ENCODE assay signal across 9 cellular contexts in the genomic region with DNA sequence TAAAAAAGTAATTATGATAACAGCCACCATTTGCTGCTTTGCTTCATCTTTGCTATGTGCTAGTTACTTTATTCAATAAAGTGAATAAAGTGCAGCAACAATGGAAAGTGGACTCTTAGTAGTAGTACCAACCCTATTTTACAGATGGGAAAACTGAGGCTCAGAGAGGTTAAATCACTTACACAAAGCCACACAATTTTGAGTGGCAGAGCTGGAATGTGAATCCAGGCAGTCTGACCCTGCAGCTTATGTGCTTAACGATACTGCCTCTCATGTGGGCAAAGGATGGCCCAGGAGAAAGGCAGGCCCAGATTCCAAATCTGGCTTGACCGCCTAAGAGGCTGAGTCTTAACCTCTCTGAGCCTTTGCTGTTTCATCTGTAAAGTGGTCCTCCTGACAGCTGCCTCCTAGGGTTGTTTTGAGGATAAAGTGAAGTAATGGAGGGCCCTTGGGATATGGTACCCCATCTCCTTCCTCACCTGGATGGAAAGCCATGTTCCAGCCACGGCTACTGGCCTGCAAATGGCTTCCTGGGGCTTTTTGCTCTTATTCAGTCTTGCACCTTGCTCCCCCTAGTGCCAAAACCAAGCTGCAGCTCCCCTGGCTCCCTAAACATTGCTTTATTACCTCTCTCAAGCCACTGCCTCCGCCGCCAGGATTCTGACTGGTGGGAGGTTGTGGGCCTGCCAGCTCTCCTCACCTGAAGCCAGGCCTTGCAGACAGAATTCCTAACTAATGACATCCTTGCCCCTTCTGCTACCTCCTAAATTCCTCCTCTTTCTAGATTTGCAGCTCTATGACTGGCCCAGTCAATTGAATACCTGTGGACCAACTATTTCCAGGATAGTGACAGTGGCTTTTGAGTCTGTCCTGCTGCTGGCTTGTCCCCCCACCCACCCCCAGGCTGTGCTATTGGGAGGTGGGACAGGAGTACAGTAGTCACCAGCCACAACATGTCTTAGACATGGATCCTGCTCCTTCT.
DNase-seq lines count a peak whose midpoint lies in the region; ATAC-seq and TF ChIP-seq lines count a peak whose summit lies in the region.
"Had no signal": no experiment of that assay in that cellular context is flagged by ENCODE, and none has a peak within 500 bp of the region (broad histone marks: within the 10 kb centered on the region; RNA-seq: fewer than 3 reads in every experiment).

No MANE protein-coding gene starts in this region.

- H3K4me1 ChIP-seq in MM.1S (ENCODE audit: low read length), result no peaks in the 10 kb centered on the region

- H4K20me1 ChIP-seq in MM.1S (ENCODE audit: insufficient read depth, low read length), result no peaks in the 10 kb centered on the region

- peak; percentile 69 for DNase-seq in DMS 273 (lab: John Stamatoyannopoulos, UW; ENCODE audit: unreplicated experiment)
- no peak for DNase-seq in DMS 273 treated with DMSO at 0.1 percent for 48 hours (lab: John Stamatoyannopoulos, UW)
- DNase-seq in MM.1S, result peak; percentile 64
- peak; percentile 21 to 71 (median 32) for DNase-seq in T-helper 1 cell
- DNase-seq in activated naive CD8-positive, alpha-beta T cell treated with anti-CD3 and anti-CD28 coated beads, Interleukin-2, amount 50 U/mL, for 16 hours (ENCODE audit: low read depth, low spot score), result peak; percentile 33
- DNase-seq in iris pigment epithelial cell (ENCODE audit: low read depth), result peak; percentile 76
- DNase-seq in stimulated activated CD4-positive, alpha-beta T cell treated with anti-CD3 and anti-CD28 coated beads, TNF-alpha, amount 100 ng/mL, for 4 hours (ENCODE audit: low read depth in 3 of 3), result peak; percentile 34 to 41 (median 40)

- H3K9ac ChIP-seq in MM.1S (ENCODE audit: low read length), result no peak overlapping the region

- no peaks in the 10 kb centered on the region for H3K79me2 ChIP-seq in MM.1S (ENCODE audit: low read length)

- no peaks in the 10 kb centered on the region for H3K9me3 ChIP-seq in MM.1S (replicated peaks; ENCODE audit: insufficient read depth, low read length)

- no peaks in the 10 kb centered on the region for H3K27me3 ChIP-seq in MM.1S (replicated peaks; ENCODE audit: insufficient read depth, low read length)

- H3K36me3 ChIP-seq in MM.1S (replicated peaks; ENCODE audit: insufficient read depth, low read length), result no peaks in the 10 kb centered on the region

- TF ChIP-seq CTCF in MM.1S (IDR thresholded peaks at IDR 0.05; ENCODE audit: low read length), result peak; percentile 65

- no peaks in the 10 kb centered on the region for H3F3A ChIP-seq in MM.1S (ENCODE audit: insufficient read depth, low read length)

- ATAC-seq in HG02840 (IDR thresholded peaks at IDR 0.05; ENCODE audit: low FRiP score, unreplicated experiment), result no peak

- H2AFZ ChIP-seq in MM.1S (ENCODE audit: low read length), result peak overlapping the region; percentile 49

- H3K4me3 ChIP-seq in MM.1S (ENCODE audit: low read length), result no peak overlapping the region

- no peak overlapping the region for H3K4me2 ChIP-seq in MM.1S (ENCODE audit: low read depth, low read length)

- no peaks in the 10 kb centered on the region for H3K9me2 ChIP-seq in MM.1S (replicated peaks; ENCODE audit: insufficient read depth, low read length)

- no peak overlapping the region for H3K27ac ChIP-seq in MM.1S (ENCODE audit: low read length)
- H3K27ac ChIP-seq: epithelial cell of prostate had no signal
